In the genomic region with DNA sequence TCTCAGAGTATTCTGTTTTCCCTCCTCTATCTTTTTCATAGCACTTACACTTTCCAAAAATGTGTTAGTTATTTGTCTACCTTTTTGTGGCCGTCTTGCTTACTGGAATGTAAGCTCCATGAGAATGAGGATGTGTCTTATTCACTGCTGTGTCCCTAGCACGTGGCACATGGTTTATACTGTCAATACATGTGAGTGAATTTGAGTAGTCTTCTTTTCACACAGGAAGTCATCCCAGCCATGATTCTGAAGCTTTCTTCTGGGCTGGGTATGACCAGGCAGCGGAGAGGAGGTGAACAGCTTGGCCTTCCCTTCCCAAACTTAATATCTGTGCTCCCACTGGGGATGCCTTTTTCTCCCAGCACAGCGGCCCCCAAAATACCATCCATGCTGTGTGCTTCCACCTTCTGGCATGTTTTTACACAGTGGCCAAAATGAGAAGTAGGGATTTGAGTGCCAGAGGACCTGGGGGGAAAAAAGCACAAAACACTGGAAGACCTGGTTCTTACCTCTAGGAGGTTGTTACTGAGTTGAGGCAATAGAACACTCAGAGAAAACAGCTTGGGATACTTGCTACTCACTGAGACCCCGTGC, we compare ENCODE assay signal across 1 cellular context.
TF ChIP-seq lines count a peak whose summit lies in the region.

No MANE protein-coding gene starts in this region.

TF ChIP-seq in H1, 55 proteins besides CTCF, POLR2A, EP300 and RAD21:
- TF ChIP-seq SRF (IDR thresholded peaks at IDR 0.05; ENCODE audit: low read depth, low read length) = no peak
- no peak for TF ChIP-seq ASH2L (IDR thresholded peaks at IDR 0.05; ENCODE audit: low read length)
- TF ChIP-seq, protein P1, sequence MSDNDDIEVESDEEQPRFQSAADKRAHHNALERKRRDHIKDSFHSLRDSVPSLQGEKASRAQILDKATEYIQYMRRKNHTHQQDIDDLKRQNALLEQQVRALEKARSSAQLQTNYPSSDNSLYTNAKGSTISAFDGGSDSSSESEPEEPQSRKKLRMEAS (IDR thresholded peaks at IDR 0.05) = no peak
- TF ChIP-seq RNF2 (IDR thresholded peaks at IDR 0.05; ENCODE audit: borderline replicate concordance, low read depth, low read length, missing control alignments, poor library complexity, severe bottlenecking) = no peak
- TF ChIP-seq TEAD4 (IDR thresholded peaks at IDR 0.05; ENCODE audit: low read depth, low read length) = no peak
- no peak for TF ChIP-seq KDM4A (IDR thresholded peaks at IDR 0.05; ENCODE audit: low read depth, low read length, severe bottlenecking)
- TF ChIP-seq KDM5A (IDR thresholded peaks at IDR 0.05; ENCODE audit: low read length) = no peak
- TF ChIP-seq EGR1 (IDR thresholded peaks at IDR 0.05; ENCODE audit: borderline replicate concordance, low read depth, low read length) = no peak
- no peak for TF ChIP-seq RXRA (IDR thresholded peaks at IDR 0.05; ENCODE audit: insufficient read depth, low read depth, low read length)
- no peak for TF ChIP-seq SP2 (IDR thresholded peaks at IDR 0.05; ENCODE audit: low read length)
- TF ChIP-seq MAFK (IDR thresholded peaks at IDR 0.05; ENCODE audit: low read depth, low read length) = no peak
- TF ChIP-seq BRCA1 (IDR thresholded peaks at IDR 0.05; ENCODE audit: low read depth, low read length) = no peak
- TF ChIP-seq YY1 (IDR thresholded peaks at IDR 0.05; ENCODE audit: low read depth, low read length) = no peak
- no peak for TF ChIP-seq POU5F1 (IDR thresholded peaks at IDR 0.05; ENCODE audit: low read depth, low read length)
- TF ChIP-seq RBBP5 (IDR thresholded peaks at IDR 0.05; ENCODE audit: borderline replicate concordance, low read depth, low read length) = no peak
- TF ChIP-seq, protein P2, sequence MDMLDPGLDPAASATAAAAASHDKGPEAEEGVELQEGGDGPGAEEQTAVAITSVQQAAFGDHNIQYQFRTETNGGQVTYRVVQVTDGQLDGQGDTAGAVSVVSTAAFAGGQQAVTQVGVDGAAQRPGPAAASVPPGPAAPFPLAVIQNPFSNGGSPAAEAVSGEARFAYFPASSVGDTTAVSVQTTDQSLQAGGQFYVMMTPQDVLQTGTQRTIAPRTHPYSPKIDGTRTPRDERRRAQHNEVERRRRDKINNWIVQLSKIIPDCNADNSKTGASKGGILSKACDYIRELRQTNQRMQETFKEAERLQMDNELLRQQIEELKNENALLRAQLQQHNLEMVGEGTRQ (IDR thresholded peaks at IDR 0.05; ENCODE audit: low read length) = no peak
- no peak for TF ChIP-seq SP1 (IDR thresholded peaks at IDR 0.05; ENCODE audit: low read depth, low read length)
- TF ChIP-seq POLR2AphosphoS5 (IDR thresholded peaks at IDR 0.05; ENCODE audit: low read depth, low read length) = no peak
